ENCODE assay signal across 16 cellular contexts in genomic region chr12:90987520-90987919, GRCh38. TPM values are rescaled to one million over a fixed set of nuclear protein-coding genes. Genes with fewer than 3 reads are reported as not detected.
DNase-seq lines count a peak whose midpoint lies in the region; ATAC-seq and TF ChIP-seq lines count a peak whose summit lies in the region.
"Had no signal": no experiment of that assay in that cellular context is flagged by ENCODE, and none has a peak within 500 bp of the region (broad histone marks: within the 10 kb centered on the region; RNA-seq: fewer than 3 reads in every experiment).

No MANE protein-coding gene starts in this region.

- peaks cover 3% of the 10 kb centered on the region for H3K9me3 Mint-ChIP-seq in glutamatergic neuron (ENCODE audit: unreplicated experiment)

- peak; percentile 64 for ATAC-seq in GM21529 (IDR thresholded peaks at IDR 0.05; ENCODE audit: unreplicated experiment)
- ATAC-seq: esophagus mucosa, mucosa of descending colon had no signal

- TF ChIP-seq CTCF in GM12864 (IDR thresholded peaks at IDR 0.05; ENCODE audit: low read depth, low read length, missing control alignments): peak; percentile 29
- peak; percentile 53 for TF ChIP-seq CTCF in glutamatergic neuron (IDR thresholded peaks at IDR 0.05; ENCODE audit: partially characterized antibody, unreplicated experiment)

- no peak overlapping the region for H3K27ac Mint-ChIP-seq in glutamatergic neuron (ENCODE audit: unreplicated experiment)
- H3K27ac Mint-ChIP-seq: CD4-positive, CD25-positive, alpha-beta regulatory T cell had no signal

- DNase-seq in GM12864 (ENCODE audit: low read depth) (no peak), HT-29 (ENCODE audit: low spot score) (peak; percentile 28), glutamatergic neuron (no peak), SKM-1 (lab: John Stamatoyannopoulos, UW; ENCODE audit: unreplicated experiment) (no peak), NK-92 (lab: John Stamatoyannopoulos, UW; ENCODE audit: unreplicated experiment) (no peak), C1 segment of cervical spinal cord (lab: John Stamatoyannopoulos, UW) (no peak), cerebellar nuclear complex (lab: John Stamatoyannopoulos, UW) (no peak)
- DNase-seq: activated CD4-positive, alpha-beta T cell treated with anti-CD3 and anti-CD28 coated beads for 1 hour; caudate nucleus; CD4-positive, CD25-positive, alpha-beta regulatory T cell; mucosa of descending colon; NCI-H345; upper lobe of left lung had no signal

- H3K36me3 Mint-ChIP-seq in glutamatergic neuron (ENCODE audit: unreplicated experiment): no peaks in the 10 kb centered on the region
- H3K36me3 Mint-ChIP-seq: CD4-positive, CD25-positive, alpha-beta regulatory T cell had no signal

- H3K4me3 ChIP-seq in GM12864 (ENCODE audit: low read depth, low read length): no peak overlapping the region
- H3K4me3 ChIP-seq: mucosa of descending colon, upper lobe of left lung had no signal

- no peaks in the 10 kb centered on the region for H3K4me1 Mint-ChIP-seq in glutamatergic neuron (ENCODE audit: low read depth, unreplicated experiment)
- H3K4me1 Mint-ChIP-seq: CD4-positive, CD25-positive, alpha-beta regulatory T cell had no signal

- H3K27me3 Mint-ChIP-seq in glutamatergic neuron (ENCODE audit: unreplicated experiment): no peaks in the 10 kb centered on the region

- no peak overlapping the region for H3K4me3 Mint-ChIP-seq in glutamatergic neuron (ENCODE audit: unreplicated experiment)
- H3K4me3 Mint-ChIP-seq: CD4-positive, CD25-positive, alpha-beta regulatory T cell had no signal

RNA-seq across cellular contexts. Expression of gene EPYC, which starts 17.3 kb away (rescaled TPM):
- total RNA-seq in HT-29 (2014; rRNA removed; shearing (Covaris generic)): not detected in 2 replicates
- not detected for total RNA-seq in glutamatergic neuron (ENCODE audit: unreplicated experiment)
- total RNA-seq: CD4-positive, CD25-positive, alpha-beta regulatory T cell; esophagus mucosa; mucosa of descending colon; upper lobe of left lung had no signal

RNA-seq across cellular contexts. Expression of gene CCER1, which starts 32.5 kb away (rescaled TPM):
- not detected in 2 replicates for total RNA-seq in HT-29 (2014; rRNA removed; shearing (Covaris generic))
- total RNA-seq in glutamatergic neuron (ENCODE audit: unreplicated experiment): not detected
- total RNA-seq: CD4-positive, CD25-positive, alpha-beta regulatory T cell; esophagus mucosa; M059J; mucosa of descending colon; upper lobe of left lung had no signal
